In the genomic region with DNA sequence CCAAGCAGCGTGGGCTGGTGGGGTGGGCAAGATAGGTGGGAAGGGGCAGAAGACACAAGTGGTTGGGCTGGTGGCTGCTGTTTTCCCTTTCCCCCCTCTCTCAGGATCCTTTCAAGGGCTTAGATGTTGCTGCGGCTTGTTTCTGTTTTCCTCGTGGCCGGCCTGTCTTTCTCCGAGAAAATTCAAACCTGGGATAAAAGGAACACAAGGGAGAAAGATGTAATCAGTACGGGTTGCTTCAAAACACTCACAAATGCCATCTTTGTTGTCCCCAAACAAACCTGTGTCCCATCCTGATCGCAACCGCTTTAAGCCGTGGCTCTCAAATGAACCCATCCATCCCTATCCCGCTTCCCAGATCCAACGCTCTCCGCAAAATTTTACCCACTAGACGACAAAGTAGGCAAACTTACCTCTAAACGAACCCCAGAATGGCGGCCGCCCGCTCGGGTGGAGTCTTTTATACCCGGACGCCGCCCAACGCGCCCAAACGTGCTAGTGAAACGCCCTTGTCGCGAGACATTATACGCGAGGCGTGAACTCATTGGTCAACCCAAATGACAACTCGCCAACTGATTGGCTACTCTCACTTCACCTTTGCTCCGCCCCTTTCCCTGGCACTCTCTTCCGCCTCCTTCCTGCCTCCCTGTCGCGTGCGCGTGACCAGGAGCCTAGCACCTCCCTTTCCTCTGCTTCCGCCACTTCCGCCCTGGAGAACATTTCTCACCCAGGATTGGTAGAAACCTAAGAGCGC, we compare ENCODE assay signal across 8 cellular contexts. TPM values are rescaled to one million over a fixed set of nuclear protein-coding genes. Genes with fewer than 3 reads are reported as not detected.
DNase-seq lines count a peak whose midpoint lies in the region; ATAC-seq and TF ChIP-seq lines count a peak whose summit lies in the region.

PPP1R10 (minus strand) TSS at position 433 of the 754 bp plus-strand sequence. CDS start 7,299 bp downstream, outside the sequence.

- peak; percentile 100 for DNase-seq in GM12864 (ENCODE audit: low read depth)
- peak; percentile 99 to 100 (median 99) for DNase-seq in NCI-H1417 (lab: John Stamatoyannopoulos, UW)
- peak; percentile 99 to 100 for DNase-seq in SW 1271 (lab: John Stamatoyannopoulos, UW)
- DNase-seq in activated naive CD8-positive, alpha-beta T cell treated with anti-CD3 and anti-CD28 coated beads, Interleukin-2, amount 50 U/mL, for 16 hours (ENCODE audit: low read depth, low spot score), result peak; percentile 96
- peak; percentile 96 to 100 (median 99) for DNase-seq in head of caudate nucleus
- DNase-seq in ovary, result peak; percentile 98 to 99 (median 99)
- peak; percentile 99 for DNase-seq in thyroid gland

- TF ChIP-seq POLR2A in ovary (IDR thresholded peaks at IDR 0.05), result peak; percentile 100
- TF ChIP-seq POLR2A in thyroid gland (IDR thresholded peaks at IDR 0.05), result peak; percentile 99 to 100

- ATAC-seq in HG02759 (IDR thresholded peaks at IDR 0.05; ENCODE audit: unreplicated experiment), result peak; percentile 85

- intact Hi-C loops in head of caudate nucleus (cut with DNase I), result loop anchor here (5.0 kb wide), 1 partner anchor 105 kb away; the partner anchor contains the start of gene TUBB
- intact Hi-C loops in ovary (cut with DNase I), result loop anchor here in 1 of 4 donors (5.0 kb wide), 1 partner anchor 70 kb away; the partner anchor contains the start of gene PPP1R18
- intact Hi-C loops in thyroid gland (cut with DNase I), result no loop called here

- H3K27ac ChIP-seq in ovary (peak within 1 kb of the TSS; percentile 95), thyroid gland (peak within 1 kb of the TSS; percentile 97 to 100 (median 98))

- H3K9me3 ChIP-seq in ovary (no peaks in the 10 kb centered on the region), thyroid gland (no peaks in the 10 kb centered on the region)

- H3K36me3 ChIP-seq in ovary, result no peaks in the 10 kb centered on the region
- peaks cover 32 to 35% of the 10 kb centered on the region in 2 donors for H3K36me3 ChIP-seq in thyroid gland

- H3K4me3 ChIP-seq in GM12864 (ENCODE audit: low read depth, low read length) (peak within 1 kb of the TSS; percentile 81), ovary (peak within 1 kb of the TSS; percentile 90), thyroid gland (replicated peaks in 1 of 3) (peak within 1 kb of the TSS; percentile 74 to 88 (median 87))

- no peak for TF ChIP-seq CTCF in GM12864 (IDR thresholded peaks at IDR 0.05; ENCODE audit: low read depth, low read length, missing control alignments)
- TF ChIP-seq CTCF in ovary (IDR thresholded peaks at IDR 0.05), result peak in 2 of 3 donors; percentile 10 to 17
- no peak for TF ChIP-seq CTCF in thyroid gland (IDR thresholded peaks at IDR 0.05)

- 0 to 1% (median 1%) methylated on average over 40 of the region's 40 CpGs for WGBS in ovary, 3 donors
- WGBS in thyroid gland, 2 donors, result 0% methylated on average over 40 of the region's 40 CpGs

- H3K27me3 ChIP-seq in ovary, result no peaks in the 10 kb centered on the region
- H3K27me3 ChIP-seq in thyroid gland, result no peaks in the 10 kb centered on the region

- TF ChIP-seq EP300 in ovary (IDR thresholded peaks at IDR 0.05), result no peak

- H3K4me1 ChIP-seq in ovary (ENCODE audit: insufficient read depth), result peaks cover 1% of the 10 kb centered on the region
- peaks cover 35 to 36% of the 10 kb centered on the region in 2 donors for H3K4me1 ChIP-seq in thyroid gland

RNA-seq across cellular contexts. Expression of gene PPP1R10, which starts in this region (rescaled TPM):
- 100 to 1,000 TPM in 1 of 7 donors, 10 to 100 TPM in 6; 44.7 to 106 (median 76.0) TPM for total RNA-seq in ovary
- 10 to 100 TPM; 34.7 to 88.3 TPM for polyA plus RNA-seq in ovary
- total RNA-seq in thyroid gland, result 10 to 100 TPM; 49.1 to 72.2 (median 57.0) TPM

Comparison
In these comparisons a context has a peak if more than half of its experiments do, and no peak if none do; other contexts are left out.
1. Peak in every context shown above with its lines: DNase-seq, ATAC-seq, H3K4me3 ChIP-seq and H3K27ac ChIP-seq.
2. CTCF ChIP-seq: peak in ovary (2 of 3); none in GM12864 (single experiment) and thyroid gland (0 of 6).